ENCODE assay signal across 22 cellular contexts in the genomic region with DNA sequence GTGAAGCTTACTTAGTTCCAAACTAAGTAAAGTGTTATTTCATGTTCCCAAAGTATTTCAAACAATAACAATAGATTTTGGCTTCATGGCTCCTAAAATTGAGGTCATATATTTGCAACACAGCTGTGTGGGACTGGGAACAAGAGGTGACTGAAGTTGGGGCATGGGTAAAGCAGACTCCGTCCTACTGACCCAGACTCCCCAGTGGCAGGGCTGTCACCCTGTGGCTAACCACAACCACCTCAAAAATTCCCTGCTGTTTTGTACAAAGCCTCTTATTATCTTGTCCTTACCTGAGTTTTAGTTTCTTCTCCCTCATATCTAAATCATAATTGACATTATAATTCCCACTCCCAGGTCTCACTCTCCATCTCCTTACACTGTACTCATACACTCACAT.
A peak's percentile ranks its signal among the peaks of the same experiment; 100 is the strongest.
DNase-seq lines count a peak whose midpoint lies in the region; ATAC-seq and TF ChIP-seq lines count a peak whose summit lies in the region.
"Had no signal": no experiment of that assay in that cellular context is flagged by ENCODE, and none has a peak within 500 bp of the region (broad histone marks: within the 10 kb centered on the region; RNA-seq: fewer than 3 reads in every experiment).

No MANE protein-coding gene starts in this region.

- no peak for TF ChIP-seq CTCF in MM.1S (IDR thresholded peaks at IDR 0.05; ENCODE audit: low read length)

- H3K36me3 ChIP-seq in MM.1S (replicated peaks; ENCODE audit: insufficient read depth, low read length): no peaks in the 10 kb centered on the region
- H3K36me3 ChIP-seq: BLaER1, MG63 had no signal

- H3K27ac Mint-ChIP-seq in natural killer cell treated with Interleukin-12 subunit alpha and Interleukin-12 subunit beta and Interleukin-15 and Interleukin-18, amount 100 ng/mL, for 72 hours: no peak overlapping the region
- H3K27ac Mint-ChIP-seq: CD4-positive, alpha-beta memory T cell; H9 had no signal

- no peaks in the 10 kb centered on the region for H3K9me3 ChIP-seq in MM.1S (replicated peaks; ENCODE audit: insufficient read depth, low read length)
- H3K9me3 ChIP-seq: A549, BLaER1, MG63 had no signal

- no peaks in the 10 kb centered on the region for H3K9me2 ChIP-seq in MM.1S (replicated peaks; ENCODE audit: insufficient read depth, low read length)

- ATAC-seq in HG02610 (IDR thresholded peaks at IDR 0.05; ENCODE audit: unreplicated experiment): peak; percentile 57
- peak in 1 of 2 donors; percentile 87 for ATAC-seq in natural killer cell treated with Interleukin-12 subunit alpha and Interleukin-12 subunit beta and Interleukin-15 and Interleukin-18, amount 100 ng/mL, for 72 hours
- no peak for ATAC-seq in HG03095 (IDR thresholded peaks at IDR 0.05; ENCODE audit: unreplicated experiment)
- no peak for ATAC-seq in HG02798 (IDR thresholded peaks at IDR 0.05; ENCODE audit: poor library complexity, unreplicated experiment)
- ATAC-seq: A549 had no signal

- no peak overlapping the region for H3K9ac ChIP-seq in MM.1S (ENCODE audit: low read length)
- H3K9ac ChIP-seq: BLaER1 had no signal

- no peaks in the 10 kb centered on the region for H3F3A ChIP-seq in MM.1S (ENCODE audit: insufficient read depth, low read length)

- peaks cover 8 to 20% of the 10 kb centered on the region in 2 donors for H3K4me1 Mint-ChIP-seq in natural killer cell treated with Interleukin-12 subunit alpha and Interleukin-12 subunit beta and Interleukin-15 and Interleukin-18, amount 100 ng/mL, for 72 hours (ENCODE audit: low read depth in 2 of 2)
- H3K4me1 Mint-ChIP-seq: CD4-positive, alpha-beta memory T cell; H9 had no signal

- no peaks in the 10 kb centered on the region for H4K20me1 ChIP-seq in MM.1S (ENCODE audit: insufficient read depth, low read length)
- H4K20me1 ChIP-seq: BLaER1 had no signal

- DNase-seq in GF-D8 (lab: John Stamatoyannopoulos, UW): peak; percentile 20
- peak; percentile 22 for DNase-seq in MM.1S
- DNase-seq in natural killer cell treated with Interleukin-12 subunit alpha and Interleukin-12 subunit beta and Interleukin-15 and Interleukin-18, amount 100 ng/mL, for 72 hours (ENCODE audit: low spot score): peak; percentile 70
- DNase-seq in activated CD8-positive, alpha-beta memory T cell treated with anti-CD3 and anti-CD28 coated beads for 24 hours: no peak
- DNase-seq: Calu3; CD4-positive, alpha-beta memory T cell; H9; Karpas-422; MG63; NCI-H1105 treated with DMSO at 0.1 percent for 48 hours; NCI-H187; NCI-H2107; NCI-H2227 treated with DMSO at 0.1 percent for 48 hours; NCI-H510A treated with DMSO at 0.1 percent for 48 hours; NCI-H82; SHP77 had no signal

- H3K27me3 Mint-ChIP-seq in natural killer cell treated with Interleukin-12 subunit alpha and Interleukin-12 subunit beta and Interleukin-15 and Interleukin-18, amount 100 ng/mL, for 72 hours: peaks cover 0 to 9% of the 10 kb centered on the region in 2 donors

- no peaks in the 10 kb centered on the region for H3K79me2 ChIP-seq in MM.1S (ENCODE audit: low read length)

- peaks cover 2% of the 10 kb centered on the region; the same call in 1 of the 2 replicates for H3K4me1 ChIP-seq in MM.1S (ENCODE audit: low read length)
- H3K4me1 ChIP-seq: A549, BLaER1 had no signal

- H3K27me3 ChIP-seq in MM.1S (replicated peaks; ENCODE audit: insufficient read depth, low read length): no peaks in the 10 kb centered on the region
- H3K27me3 ChIP-seq: BLaER1, MG63 had no signal

- peaks cover 7% of the 10 kb centered on the region for H3K36me3 Mint-ChIP-seq in natural killer cell treated with Interleukin-12 subunit alpha and Interleukin-12 subunit beta and Interleukin-15 and Interleukin-18, amount 100 ng/mL, for 72 hours
- H3K36me3 Mint-ChIP-seq: CD4-positive, alpha-beta memory T cell had no signal

- peaks cover 5% of the 10 kb centered on the region for H3K9me3 Mint-ChIP-seq in natural killer cell treated with Interleukin-12 subunit alpha and Interleukin-12 subunit beta and Interleukin-15 and Interleukin-18, amount 100 ng/mL, for 72 hours

- no peak overlapping the region for H2AFZ ChIP-seq in MM.1S (ENCODE audit: low read length)

- no peak overlapping the region for H3K27ac ChIP-seq in MM.1S (ENCODE audit: low read length)
- H3K27ac ChIP-seq: A549, BLaER1, SK-N-MC had no signal

- H3K4me3 Mint-ChIP-seq in natural killer cell treated with Interleukin-12 subunit alpha and Interleukin-12 subunit beta and Interleukin-15 and Interleukin-18, amount 100 ng/mL, for 72 hours: peak overlapping the region; percentile 26
- H3K4me3 Mint-ChIP-seq: CD4-positive, alpha-beta memory T cell; H9 had no signal

- no peak overlapping the region for H3K4me3 ChIP-seq in MM.1S (ENCODE audit: low read length)
- H3K4me3 ChIP-seq: A549, BLaER1, MG63, SK-N-MC had no signal

- H3K4me2 ChIP-seq in MM.1S (ENCODE audit: low read depth, low read length): no peak overlapping the region
- H3K4me2 ChIP-seq: A549, BLaER1 had no signal
